21 cellular contexts compared by ENCODE assay signal in genomic region chr5:180095545-180095944, GRCh38. TPM values are rescaled to one million over a fixed set of nuclear protein-coding genes. Genes with fewer than 3 reads are reported as not detected.
A peak's percentile ranks its signal among the peaks of the same experiment; 100 is the strongest.
DNase-seq lines count a peak whose midpoint lies in the region; ATAC-seq, FAIRE-seq and TF ChIP-seq lines count a peak whose summit lies in the region.
"Had no signal": no experiment of that assay in that cellular context is flagged by ENCODE, and none has a peak within 500 bp of the region (broad histone marks: within the 10 kb centered on the region; RNA-seq: fewer than 3 reads in every experiment).

No MANE protein-coding gene starts in this region.

- TF ChIP-seq EP300 in H1 (IDR thresholded peaks at IDR 0.05; ENCODE audit: borderline replicate concordance in 1 of 2, low read depth in 2 of 2, low read length in 2 of 2) = no peak

- no peak overlapping the region for H2BK5ac ChIP-seq in H1 (ENCODE audit: low read depth, low read length)

- no peak overlapping the region for H3K14ac ChIP-seq in H1 (ENCODE audit: insufficient read length)

- H3K4me3 Mint-ChIP-seq in activated naive CD8-positive, alpha-beta T cell treated with anti-CD3 and anti-CD28 coated beads, Interleukin-2, amount 10 ng/mL, durations not matched to agents 7 days and 5 days = no peak overlapping the region
- H3K4me3 Mint-ChIP-seq in activated naive CD8-positive, alpha-beta T cell treated with anti-CD3 and anti-CD28 coated beads for 36 hours = no peak overlapping the region
- H3K4me3 Mint-ChIP-seq in memory B cell = no peak overlapping the region
- no peak overlapping the region for H3K4me3 Mint-ChIP-seq in natural killer cell treated with Interleukin-12 subunit alpha and Interleukin-12 subunit beta and Interleukin-15 and Interleukin-18, amount 100 ng/mL, for 72 hours
- H3K4me3 Mint-ChIP-seq: CD4-positive, alpha-beta T cell; GM23338 had no signal

- H4K20me1 ChIP-seq in H1 (replicated peaks in 1 of 2; ENCODE audit: control insufficient read depth in 1 of 2, insufficient read depth in 2 of 2, low read length in 2 of 2) = no peaks in the 10 kb centered on the region
- H4K20me1 ChIP-seq: BLaER1 had no signal

- no peaks in the 10 kb centered on the region for H3K36me3 Mint-ChIP-seq in activated naive CD8-positive, alpha-beta T cell treated with anti-CD3 and anti-CD28 coated beads, Interleukin-2, amount 10 ng/mL, durations not matched to agents 7 days and 5 days
- no peaks in the 10 kb centered on the region for H3K36me3 Mint-ChIP-seq in activated naive CD8-positive, alpha-beta T cell treated with anti-CD3 and anti-CD28 coated beads for 36 hours
- H3K36me3 Mint-ChIP-seq in memory B cell = no peaks in the 10 kb centered on the region
- peaks cover 4% of the 10 kb centered on the region for H3K36me3 Mint-ChIP-seq in natural killer cell treated with Interleukin-12 subunit alpha and Interleukin-12 subunit beta and Interleukin-15 and Interleukin-18, amount 100 ng/mL, for 72 hours

- no peak overlapping the region for H3K27ac Mint-ChIP-seq in activated naive CD8-positive, alpha-beta T cell treated with anti-CD3 and anti-CD28 coated beads, Interleukin-2, amount 10 ng/mL, durations not matched to agents 7 days and 5 days
- no peak overlapping the region for H3K27ac Mint-ChIP-seq in activated naive CD8-positive, alpha-beta T cell treated with anti-CD3 and anti-CD28 coated beads for 36 hours
- peak overlapping the region; percentile 46 for H3K27ac Mint-ChIP-seq in memory B cell
- H3K27ac Mint-ChIP-seq in natural killer cell treated with Interleukin-12 subunit alpha and Interleukin-12 subunit beta and Interleukin-15 and Interleukin-18, amount 100 ng/mL, for 72 hours = peak overlapping the region in 1 of 2 donors; percentile 47
- H3K27ac Mint-ChIP-seq: CD4-positive, alpha-beta T cell; GM23338 had no signal

- H2BK12ac ChIP-seq in H1 (ENCODE audit: low read depth, low read length) = no peak overlapping the region

- H3K9ac ChIP-seq in H1 (replicated peaks in 1 of 4; ENCODE audit: extremely low read depth in 1 of 4, low read depth in 3 of 4, low read length in 3 of 4) = no peak overlapping the region
- H3K9ac ChIP-seq: BLaER1 had no signal

- no peak overlapping the region for H4K91ac ChIP-seq in H1 (replicated peaks; ENCODE audit: insufficient read length, low read length)

- no peaks in the 10 kb centered on the region for H3K79me2 ChIP-seq in H1 (ENCODE audit: control insufficient read depth in 1 of 2, insufficient read depth in 2 of 2, low read length in 2 of 2)

- no peak overlapping the region for H2AFZ ChIP-seq in H1 (ENCODE audit: low read length)
- H2AFZ ChIP-seq: GM23338, PC-9 had no signal

- H3K36me3 ChIP-seq in H1 (ENCODE audit: control insufficient read depth in 2 of 4, insufficient read depth in 4 of 4, low read length in 3 of 4) = no peaks in the 10 kb centered on the region
- no peaks in the 10 kb centered on the region for H3K36me3 ChIP-seq in spleen
- H3K36me3 ChIP-seq: BLaER1, SJSA1 had no signal

- no peak for TF ChIP-seq RAD21 in H1 (IDR thresholded peaks at IDR 0.05 in 1 of 2, conservative IDR thresholded peaks at IDR 0.05 in 1 of 2; ENCODE audit: low read depth in 2 of 2, low read length in 2 of 2)

- H3K4me3 ChIP-seq in H1 (ENCODE audit: extremely low read depth in 1 of 4, insufficient read depth in 2 of 4, low read depth in 3 of 4, low read length in 4 of 4) (no peak overlapping the region), spleen (no peak overlapping the region)
- H3K4me3 ChIP-seq: BLaER1, GM23338, PC-9, SJSA1 had no signal

- no peak for FAIRE-seq in H1 (lab: Jason Lieb, UNC)

- no peaks in the 10 kb centered on the region for H3K79me1 ChIP-seq in H1 (ENCODE audit: low read depth, low read length)

- ATAC-seq in activated naive CD8-positive, alpha-beta T cell treated with anti-CD3 and anti-CD28 coated beads, Interleukin-2, amount 10 ng/mL, durations not matched to agents 7 days and 5 days (ENCODE audit: low read depth) = no peak
- ATAC-seq in memory B cell (ENCODE audit: low read depth) = no peak
- no peak for ATAC-seq in HG02642 (IDR thresholded peaks at IDR 0.05; ENCODE audit: poor library complexity, unreplicated experiment)
- ATAC-seq in natural killer cell treated with Interleukin-12 subunit alpha and Interleukin-12 subunit beta and Interleukin-15 and Interleukin-18, amount 100 ng/mL, for 72 hours = no peak
- ATAC-seq: GM23338, Right ventricle myocardium inferior had no signal

- peaks cover 0 to 4% (median 2%) of the 10 kb centered on the region in 4 experiments; a peak in 2 of 7 replicates for H3K4me1 ChIP-seq in H1 (replicated peaks in 1 of 4; ENCODE audit: control insufficient read depth in 3 of 4, insufficient read depth in 4 of 4, low read length in 3 of 4)
- H3K4me1 ChIP-seq in spleen = peaks cover 0 to 25% (median 9%) of the 10 kb centered on the region in 6 donors
- H3K4me1 ChIP-seq: SJSA1 had no signal

- no peak overlapping the region for H3K18ac ChIP-seq in H1 (ENCODE audit: extremely low read depth, low read length)

- CTCF ChIA-PET in H1 (lab: Charles Lee; ENCODE audit: partially characterized antibody) = interaction anchor here (1.2 kb wide), 1 partner anchor 120 kb away, joined by 3 read pairs; no protein-coding TSS in a partner anchor

- H3K9me3 Mint-ChIP-seq in activated naive CD8-positive, alpha-beta T cell treated with anti-CD3 and anti-CD28 coated beads, Interleukin-2, amount 10 ng/mL, durations not matched to agents 7 days and 5 days = no peaks in the 10 kb centered on the region
- no peaks in the 10 kb centered on the region for H3K9me3 Mint-ChIP-seq in activated naive CD8-positive, alpha-beta T cell treated with anti-CD3 and anti-CD28 coated beads for 36 hours
- peaks cover 2% of the 10 kb centered on the region for H3K9me3 Mint-ChIP-seq in memory B cell
- no peaks in the 10 kb centered on the region for H3K9me3 Mint-ChIP-seq in natural killer cell treated with Interleukin-12 subunit alpha and Interleukin-12 subunit beta and Interleukin-15 and Interleukin-18, amount 100 ng/mL, for 72 hours
- H3K9me3 Mint-ChIP-seq: CD4-positive, alpha-beta T cell; GM23338 had no signal

- no peak overlapping the region for H2BK20ac ChIP-seq in H1 (ENCODE audit: low read length)

- peak; percentile 4 for DNase-seq in activated naive CD8-positive, alpha-beta T cell treated with anti-CD3 and anti-CD28 coated beads, Interleukin-2, amount 10 ng/mL, durations not matched to agents 7 days and 5 days
- no peak for DNase-seq in activated naive CD8-positive, alpha-beta T cell treated with anti-CD3 and anti-CD28 coated beads for 36 hours
- DNase-seq in H1 (ENCODE audit: low read depth in 1 of 2, low spot score in 2 of 2) (no peak), memory B cell (ENCODE audit: low spot score in 2 of 2) (no peak), spleen (peak; percentile 2), AG08395 (ENCODE audit: low spot score) (no peak)
- no peak for DNase-seq in natural killer cell treated with Interleukin-12 subunit alpha and Interleukin-12 subunit beta and Interleukin-15 and Interleukin-18, amount 100 ng/mL, for 72 hours (ENCODE audit: low spot score)
- DNase-seq: 8988T; CD4-positive, alpha-beta T cell; DMS53; HCEC 1CT; KBM-7; NCI-H1105 treated with DMSO at 0.1 percent for 48 hours; NCI-H2029 treated with DMSO at 0.1 percent for 48 hours; NCI-H526 treated with DMSO at 0.1 percent for 48 hours; PC-9 had no signal

- no peak overlapping the region for H2BK120ac ChIP-seq in H1 (replicated peaks; ENCODE audit: low read depth, low read length)

- H3K27ac ChIP-seq in H1 (ENCODE audit: low read depth, low read length) (no peak overlapping the region), spleen (no peak overlapping the region)
- H3K27ac ChIP-seq: BLaER1, PC-9, SJSA1 had no signal

- no peak overlapping the region for H3K4ac ChIP-seq in H1 (replicated peaks; ENCODE audit: insufficient read length, low read depth, low read length)

- POLR2A ChIA-PET in activated naive CD8-positive, alpha-beta T cell treated with anti-CD3 and anti-CD28 coated beads, Interleukin-2, amount 10 ng/mL, durations not matched to agents 7 days and 5 days (lab: Charles Lee) = no interaction called here
- POLR2A ChIA-PET in H1 (lab: Charles Lee; ENCODE audit: partially characterized antibody) = no interaction called here

- peaks cover 6% of the 10 kb centered on the region for H3K27me3 Mint-ChIP-seq in activated naive CD8-positive, alpha-beta T cell treated with anti-CD3 and anti-CD28 coated beads, Interleukin-2, amount 10 ng/mL, durations not matched to agents 7 days and 5 days
- no peaks in the 10 kb centered on the region for H3K27me3 Mint-ChIP-seq in activated naive CD8-positive, alpha-beta T cell treated with anti-CD3 and anti-CD28 coated beads for 36 hours
- H3K27me3 Mint-ChIP-seq in memory B cell = peaks cover 22% of the 10 kb centered on the region
- H3K27me3 Mint-ChIP-seq in natural killer cell treated with Interleukin-12 subunit alpha and Interleukin-12 subunit beta and Interleukin-15 and Interleukin-18, amount 100 ng/mL, for 72 hours = peaks cover 16 to 27% of the 10 kb centered on the region in 2 donors
- H3K27me3 Mint-ChIP-seq: CD4-positive, alpha-beta T cell had no signal

- H3K9me3 ChIP-seq in H1 (ENCODE audit: insufficient read depth in 2 of 2, low read depth in 1 of 2, low read length in 1 of 2) (0 out of 4 replicates have a peak, but pooled peaks cover 0 to 3% of the 10 kb centered on the region in 2 experiments), spleen (no peaks in the 10 kb centered on the region)

- no peak overlapping the region for H3K56ac ChIP-seq in H1 (replicated peaks; ENCODE audit: insufficient read length, low read depth, low read length)

- no peaks in the 10 kb centered on the region for H3K27me3 ChIP-seq in H1 (replicated peaks in 1 of 4; ENCODE audit: control insufficient read depth in 3 of 4, extremely low read depth in 1 of 4, insufficient read depth in 3 of 4, low read length in 3 of 4)
- H3K27me3 ChIP-seq in spleen (replicated peaks in 1 of 7) = peaks cover 0 to 3% (median 0%) of the 10 kb centered on the region in 7 donors
- H3K27me3 ChIP-seq: BLaER1, SJSA1 had no signal

- WGBS in H1 (ENCODE audit: extremely low coverage in 1 of 2, insufficient coverage in 1 of 2, insufficient read length in 1 of 2, insufficient replicate concordance in 2 of 2, low coverage in 1 of 2, low lambda C conversion rate in 2 of 2, missing lambda C conversion rate in 1 of 2), 2 experiments = 73% methylated on average over 9 of the region's 9 CpGs; no CpG with 5 or more reads in 1 of the 2 experiments
- 78 to 89% (median 80%) methylated on average over 9 of the region's 9 CpGs for WGBS in spleen, 5 donors

- H3K4me1 Mint-ChIP-seq in activated naive CD8-positive, alpha-beta T cell treated with anti-CD3 and anti-CD28 coated beads, Interleukin-2, amount 10 ng/mL, durations not matched to agents 7 days and 5 days = peaks cover 1% of the 10 kb centered on the region
- peaks cover 4% of the 10 kb centered on the region for H3K4me1 Mint-ChIP-seq in activated naive CD8-positive, alpha-beta T cell treated with anti-CD3 and anti-CD28 coated beads for 36 hours
- H3K4me1 Mint-ChIP-seq in memory B cell = peaks cover 3% of the 10 kb centered on the region
- peaks cover 0 to 11% of the 10 kb centered on the region in 2 donors for H3K4me1 Mint-ChIP-seq in natural killer cell treated with Interleukin-12 subunit alpha and Interleukin-12 subunit beta and Interleukin-15 and Interleukin-18, amount 100 ng/mL, for 72 hours (ENCODE audit: low read depth in 2 of 2)

- no peak overlapping the region for H4K5ac ChIP-seq in H1 (ENCODE audit: insufficient read length, low read depth, low read length)

- H2BK15ac ChIP-seq in H1 (ENCODE audit: low read length) = no peak overlapping the region

- intact Hi-C loops in spleen (cut with DNase I; ENCODE audit: low total_unique reads) = no loop called here

- H4K8ac ChIP-seq in H1 (ENCODE audit: extremely low read depth, insufficient read depth, low read length) = no peak overlapping the region

- no peak overlapping the region for H2AK5ac ChIP-seq in H1 (ENCODE audit: low read depth, low read length)

- TF ChIP-seq CTCF in H1 (IDR thresholded peaks at IDR 0.05; ENCODE audit: control extremely low read depth in 1 of 3, insufficient read depth in 1 of 3, low read depth in 1 of 3, low read length in 3 of 3) = no peak
- no peak for TF ChIP-seq CTCF in spleen (IDR thresholded peaks at IDR 0.05 in 8 of 11, conservative IDR thresholded peaks at IDR 0.05 in 3 of 11)

- H3K23ac ChIP-seq in H1 (ENCODE audit: insufficient read length) = no peak overlapping the region

- no peaks in the 10 kb centered on the region for H3K23me2 ChIP-seq in H1 (ENCODE audit: low read depth, low read length)

- TF ChIP-seq POLR2A in H1 (IDR thresholded peaks at IDR 0.05; ENCODE audit: control extremely low read depth in 1 of 2, low read depth in 2 of 2, low read length in 2 of 2) (no peak), spleen (IDR thresholded peaks at IDR 0.05) (no peak)

- H3K4me2 ChIP-seq in H1 (ENCODE audit: insufficient read depth in 1 of 2, low read depth in 2 of 2, low read length in 2 of 2) = no peak overlapping the region
- H3K4me2 ChIP-seq: BLaER1, GM23338, PC-9 had no signal

RNA-seq across cellular contexts. Expression of gene RNF130, which starts 24.0 kb away (rescaled TPM):
- 10 to 100 TPM; 10.7 to 11.5 TPM for total RNA-seq in activated naive CD8-positive, alpha-beta T cell treated with anti-CD3 and anti-CD28 coated beads, Interleukin-2, amount 10 ng/mL, durations not matched to agents 7 days and 5 days
- total RNA-seq in activated naive CD8-positive, alpha-beta T cell treated with anti-CD3 and anti-CD28 coated beads for 36 hours = 10 to 100 TPM in 1 of 2 experiments, 1 to 10 TPM in 1; 10.0 to 10.8 TPM
- 63.1 and 65.1 TPM in 2 replicates for total RNA-seq in H1 (2021; fragmentation: NEBNext Ultra II Directional; extraction: Animal tissue kit (Norgen Biotek cat#: 25700))
- polyA plus RNA-seq in H1 (2011; rRNA removed) (65.4 and 70.0 TPM in 2 replicates), spleen (10 to 100 TPM; 44.1 to 57.0 (median 45.4) TPM)
- polyA plus RNA-seq in H1 (2011; cell fraction: cytosol; rRNA removed) = 73.0 TPM
- 58.2 TPM for polyA plus RNA-seq in H1 (2011; cell fraction: nucleus; rRNA removed)
- polyA plus RNA-seq in H1 (2012, experiment 1 of 2) = 60.3 to 80.3 TPM (median 67.1 TPM) in 4 replicates
- polyA plus RNA-seq in H1 (2012, experiment 2 of 2) = 55.3 TPM
- 78.6 TPM for polyA plus RNA-seq in H1 (2013, experiment 1 of 2)
- polyA plus RNA-seq in H1 (2013, experiment 2 of 2) = 86.8 TPM
- polyA minus RNA-seq in H1 (2011; rRNA and poly(A)+ RNA removed) = 56.6 and 57.4 TPM in 2 replicates
- polyA minus RNA-seq in H1 (2011; cell fraction: cytosol; rRNA and poly(A)+ RNA removed) = 35.1 TPM
- polyA minus RNA-seq in H1 (2011; cell fraction: nucleus; rRNA and poly(A)+ RNA removed) = 73.0 TPM
- 100 to 1,000 TPM in 1 of 7 donors, 10 to 100 TPM in 6; 64.5 to 119 (median 84.1) TPM for total RNA-seq in spleen
- 10 to 100 TPM; 12.4 to 17.0 TPM for total RNA-seq in natural killer cell treated with Interleukin-12 subunit alpha and Interleukin-12 subunit beta and Interleukin-15 and Interleukin-18, amount 100 ng/mL, for 72 hours

Comparison
In these comparisons a context has a peak if more than half of its experiments do, and no peak if none do; other contexts are left out.
1. DNase-seq: peak in activated naive CD8-positive, alpha-beta T cell treated with anti-CD3 and anti-CD28 coated beads, Interleukin-2, amount 10 ng/mL, durations not matched to agents 7 days and 5 days (single experiment) and spleen (single experiment); none in activated naive CD8-positive, alpha-beta T cell treated with anti-CD3 and anti-CD28 coated beads for 36 hours (single experiment), H1 (0 of 2), memory B cell (0 of 2), natural killer cell treated with Interleukin-12 subunit alpha and Interleukin-12 subunit beta and Interleukin-15 and Interleukin-18, amount 100 ng/mL, for 72 hours (single experiment) and AG08395 (single experiment).